In the genomic region with DNA sequence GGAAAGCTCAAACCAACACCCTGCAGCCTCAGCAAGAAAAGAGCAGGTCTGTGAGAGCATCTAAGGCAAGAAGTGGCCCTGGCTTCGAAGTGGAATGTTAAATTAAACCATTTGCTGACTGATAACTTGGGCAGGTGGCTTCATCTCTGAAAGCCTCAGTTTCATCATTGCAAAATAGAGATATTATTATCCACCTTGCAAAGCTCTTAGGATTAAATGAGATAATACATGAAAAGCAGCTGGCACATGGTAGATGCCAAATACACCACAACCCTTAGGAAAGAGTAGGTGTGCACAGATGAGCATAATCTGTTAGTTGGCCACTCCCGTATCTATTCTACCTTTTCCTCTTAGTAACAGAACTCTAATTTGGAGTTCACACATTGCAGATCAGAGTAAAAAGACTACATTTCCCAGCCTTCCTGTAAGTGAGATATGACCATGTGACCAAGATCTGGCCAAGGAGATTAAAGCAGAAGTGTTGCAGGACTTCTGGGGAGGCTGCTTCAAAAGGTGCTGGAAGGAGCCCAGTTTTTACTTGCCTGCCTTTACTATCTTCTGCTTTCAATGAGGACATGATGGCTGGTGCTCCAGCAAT, we compare ENCODE assay signal across 3 cellular contexts.
TF ChIP-seq lines count a peak whose summit lies in the region.

No MANE protein-coding gene starts in this region.

TF ChIP-seq in A549, 52 proteins besides CTCF, POLR2A, EP300 and RAD21 (continued from another document):
- TF ChIP-seq, protein P1, sequence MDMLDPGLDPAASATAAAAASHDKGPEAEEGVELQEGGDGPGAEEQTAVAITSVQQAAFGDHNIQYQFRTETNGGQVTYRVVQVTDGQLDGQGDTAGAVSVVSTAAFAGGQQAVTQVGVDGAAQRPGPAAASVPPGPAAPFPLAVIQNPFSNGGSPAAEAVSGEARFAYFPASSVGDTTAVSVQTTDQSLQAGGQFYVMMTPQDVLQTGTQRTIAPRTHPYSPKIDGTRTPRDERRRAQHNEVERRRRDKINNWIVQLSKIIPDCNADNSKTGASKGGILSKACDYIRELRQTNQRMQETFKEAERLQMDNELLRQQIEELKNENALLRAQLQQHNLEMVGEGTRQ (IDR thresholded peaks at IDR 0.05): peak; percentile 53
- TF ChIP-seq CBX2 (IDR thresholded peaks at IDR 0.05; ENCODE audit: borderline replicate concordance, low read depth): no peak

TF ChIP-seq in IMR-90, 13 proteins besides CTCF, POLR2A, EP300 and RAD21:
- TF ChIP-seq, protein P1 (IDR thresholded peaks at IDR 0.05; ENCODE audit: low read depth, low read length): peak; percentile 30; the same call in 1 of the 2 replicates
- no peak for TF ChIP-seq MXI1 (IDR thresholded peaks at IDR 0.05; ENCODE audit: borderline replicate concordance, low read depth, low read length)

TF ChIP-seq in WTC11, 78 proteins besides CTCF, POLR2A, EP300 and RAD21 (continued from another document):
- TF ChIP-seq PRRX2 (CRISPR knock-in tag; IDR thresholded peaks at IDR 0.05): no peak
- TF ChIP-seq, protein P1 (CRISPR knock-in tag; IDR thresholded peaks at IDR 0.05): peak; percentile 81
- no peak for TF ChIP-seq SMAD3 (CRISPR knock-in tag; IDR thresholded peaks at IDR 0.05; ENCODE audit: borderline replicate concordance)
- TF ChIP-seq, protein P2, sequence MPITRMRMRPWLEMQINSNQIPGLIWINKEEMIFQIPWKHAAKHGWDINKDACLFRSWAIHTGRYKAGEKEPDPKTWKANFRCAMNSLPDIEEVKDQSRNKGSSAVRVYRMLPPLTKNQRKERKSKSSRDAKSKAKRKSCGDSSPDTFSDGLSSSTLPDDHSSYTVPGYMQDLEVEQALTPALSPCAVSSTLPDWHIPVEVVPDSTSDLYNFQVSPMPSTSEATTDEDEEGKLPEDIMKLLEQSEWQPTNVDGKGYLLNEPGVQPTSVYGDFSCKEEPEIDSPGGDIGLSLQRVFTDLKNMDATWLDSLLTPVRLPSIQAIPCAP (CRISPR knock-in tag; IDR thresholded peaks at IDR 0.05): no peak
- TF ChIP-seq, protein P3, sequence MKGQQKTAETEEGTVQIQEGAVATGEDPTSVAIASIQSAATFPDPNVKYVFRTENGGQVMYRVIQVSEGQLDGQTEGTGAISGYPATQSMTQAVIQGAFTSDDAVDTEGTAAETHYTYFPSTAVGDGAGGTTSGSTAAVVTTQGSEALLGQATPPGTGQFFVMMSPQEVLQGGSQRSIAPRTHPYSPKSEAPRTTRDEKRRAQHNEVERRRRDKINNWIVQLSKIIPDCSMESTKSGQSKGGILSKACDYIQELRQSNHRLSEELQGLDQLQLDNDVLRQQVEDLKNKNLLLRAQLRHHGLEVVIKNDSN (CRISPR knock-in tag; IDR thresholded peaks at IDR 0.05): peak; percentile 56; the same call in 1 of the 2 replicates
